Comparison of ENCODE assay signal across 17 cellular contexts in the genomic region with DNA sequence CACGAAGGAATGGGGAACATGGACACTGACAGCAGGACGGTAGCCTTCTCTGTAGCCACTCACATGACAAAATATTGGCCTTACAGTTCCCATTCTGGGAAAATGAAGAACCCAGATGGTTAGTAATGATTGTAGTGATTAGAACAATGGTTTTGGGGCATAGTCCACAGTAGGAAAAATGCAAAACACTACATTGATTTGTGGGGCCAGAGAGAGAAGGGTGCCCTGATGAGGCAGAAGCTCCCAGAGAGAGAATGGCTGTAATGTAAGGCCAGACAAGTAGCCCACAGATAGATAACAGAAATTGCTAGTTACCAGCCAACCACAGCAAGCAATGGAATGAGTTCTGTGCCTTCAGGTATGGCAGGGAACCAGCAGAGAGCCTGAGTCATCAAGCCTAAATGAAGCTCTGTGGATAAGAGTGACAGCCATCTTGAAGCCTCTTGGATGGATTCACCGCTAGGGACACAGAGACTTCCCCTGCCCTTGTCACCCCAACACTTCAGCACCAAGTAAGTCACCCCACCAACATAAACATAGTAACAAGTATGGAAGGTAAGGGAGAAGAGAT.
DNase-seq lines count a peak whose midpoint lies in the region; ATAC-seq and TF ChIP-seq lines count a peak whose summit lies in the region.
"Had no signal": no experiment of that assay in that cellular context is flagged by ENCODE, and none has a peak within 500 bp of the region (broad histone marks: within the 10 kb centered on the region; RNA-seq: fewer than 3 reads in every experiment).

No MANE protein-coding gene starts in this region.

- intact Hi-C loops in mammary epithelial cell (cut with micrococcal nuclease) (no loop called here), left lung (cut with DNase I) (no loop called here)

- TF ChIP-seq CTCF in mammary epithelial cell (conservative IDR thresholded peaks at IDR 0.05 in 1 of 2, IDR thresholded peaks at IDR 0.05 in 1 of 2; ENCODE audit: extremely low read depth in 1 of 2, insufficient read depth in 1 of 2, low read depth in 1 of 2, low read length in 2 of 2), result no peak
- no peak for TF ChIP-seq CTCF in Peyer's patch (IDR thresholded peaks at IDR 0.05)
- TF ChIP-seq CTCF in left lung (IDR thresholded peaks at IDR 0.05), result no peak

- H3K4me1 ChIP-seq in mammary epithelial cell (ENCODE audit: insufficient read depth, low read length), result no peaks in the 10 kb centered on the region
- H3K4me1 ChIP-seq in Peyer's patch, result no peaks in the 10 kb centered on the region
- no peaks in the 10 kb centered on the region for H3K4me1 ChIP-seq in left lung
- H3K4me1 ChIP-seq: left ventricle myocardium inferior, prostate gland had no signal

- H3K9ac ChIP-seq in mammary epithelial cell (ENCODE audit: insufficient read depth, low read length), result no peak overlapping the region

- H3K9me3 ChIP-seq in mammary epithelial cell (replicated peaks; ENCODE audit: insufficient read depth, low read length) (no peaks in the 10 kb centered on the region), Peyer's patch (no peaks in the 10 kb centered on the region), left lung (no peaks in the 10 kb centered on the region)
- H3K9me3 ChIP-seq: left ventricle myocardium inferior, prostate gland had no signal

- H3K4me3 ChIP-seq in mammary epithelial cell (replicated peaks in 1 of 3; ENCODE audit: insufficient read depth in 1 of 3, low read depth in 2 of 3, low read length in 3 of 3) (no peak overlapping the region), Peyer's patch (no peak overlapping the region), left lung (no peak overlapping the region)
- H3K4me3 ChIP-seq: coronary artery, left ventricle myocardium inferior, prostate gland, SK-N-MC had no signal

- DNase-seq in AG08396 (ENCODE audit: low spot score), result peak; percentile 25
- peak; percentile 26 for DNase-seq in LHCN-M2 (ENCODE audit: low read depth)
- DNase-seq in mammary epithelial cell, result peak; percentile 40
- peak; percentile 93 for DNase-seq in kidney glomerular epithelial cell (lab: John Stamatoyannopoulos, UW)
- no peak for DNase-seq in Peyer's patch
- no peak for DNase-seq in left lung
- DNase-seq in globus pallidus (ENCODE audit: low spot score), result no peak
- DNase-seq in NCI-H82 treated with DMSO at 0.1 percent for 48 hours (lab: John Stamatoyannopoulos, UW; ENCODE audit: unreplicated experiment), result no peak
- DNase-seq: activated CD4-positive, alpha-beta memory T cell treated with anti-CD3 and anti-CD28 coated beads for 36 hours; hippocampal formation; left ventricle myocardium inferior; naive B cell; NCI-H1930; NCI-H510A treated with DMSO at 0.1 percent for 48 hours had no signal

- in situ Hi-C loops in mammary epithelial cell (cut with MboI; ENCODE audit: low sequenced_read_pairs in 2 of 2), result no loop called here

- dilution Hi-C loops in mammary epithelial cell (cut with HindIII; ENCODE audit: low sequenced_read_pairs), result no loop called here

- no peak overlapping the region for H2AFZ ChIP-seq in mammary epithelial cell (ENCODE audit: low read depth, low read length)

- no peak for ATAC-seq in left lung

- no peak for TF ChIP-seq POLR2A in Peyer's patch (IDR thresholded peaks at IDR 0.05)

- 70% methylated on average over 3 of the region's 3 CpGs for WGBS in mammary epithelial cell (ENCODE audit: low coverage, missing lambda C conversion rate)

- no peaks in the 10 kb centered on the region for H3K27me3 ChIP-seq in mammary epithelial cell (ENCODE audit: insufficient read depth, low read length)
- H3K27me3 ChIP-seq in Peyer's patch, result no peaks in the 10 kb centered on the region
- no peaks in the 10 kb centered on the region for H3K27me3 ChIP-seq in left lung

- H3K79me2 ChIP-seq in mammary epithelial cell (ENCODE audit: insufficient read depth, low read length), result no peaks in the 10 kb centered on the region

- no peaks in the 10 kb centered on the region for H4K20me1 ChIP-seq in mammary epithelial cell (ENCODE audit: insufficient read depth, low read length)

- H3K4me2 ChIP-seq in mammary epithelial cell (ENCODE audit: insufficient read depth, low read depth, low read length), result no peak overlapping the region

- H3K36me3 ChIP-seq in mammary epithelial cell (ENCODE audit: insufficient read depth, low read length) (no peaks in the 10 kb centered on the region), Peyer's patch (no peaks in the 10 kb centered on the region), left lung (no peaks in the 10 kb centered on the region)
- H3K36me3 ChIP-seq: left ventricle myocardium inferior, prostate gland had no signal

- BruUV-seq in mammary epithelial cell (replicated peaks; lab: Mats Ljungman, UMichigan), result no TSS peak

- H3K27ac ChIP-seq in mammary epithelial cell (ENCODE audit: insufficient read depth, low read depth, low read length) (no peak overlapping the region), Peyer's patch (no peak overlapping the region), left lung (no peak overlapping the region)
- H3K27ac ChIP-seq: coronary artery, left ventricle myocardium inferior, prostate gland, SK-N-MC had no signal

- CTCF ChIA-PET in mammary epithelial cell (lab: Charles Lee; ENCODE audit: low non-redundant PET), result no interaction called here

Comparison
In these comparisons a context has a peak if more than half of its experiments do, and no peak if none do; other contexts are left out.
1. DNase-seq: peak in AG08396 (single experiment), LHCN-M2 (single experiment), mammary epithelial cell (single experiment) and kidney glomerular epithelial cell (single experiment); none in Peyer's patch (0 of 3), left lung (0 of 2), globus pallidus (single experiment) and NCI-H82 treated with DMSO at 0.1 percent for 48 hours (single experiment).